Comparison of ENCODE assay signal across 8 cellular contexts in genomic region chr11:16322190-16322589, GRCh38. TPM values are rescaled to one million over a fixed set of nuclear protein-coding genes. Genes with fewer than 3 reads are reported as not detected.
"Had no signal": no experiment of that assay in that cellular context is flagged by ENCODE, and none has a peak within 500 bp of the region (broad histone marks: within the 10 kb centered on the region; RNA-seq: fewer than 3 reads in every experiment).

No MANE protein-coding gene starts in this region.

- H3K4me2 ChIP-seq: KMS-11 had no signal

- DNase-seq: IMR-90, KBM-7, KG1 had no signal

- ATAC-seq: HepG2 had no signal

- H3K27ac ChIP-seq: HL-60, KMS-11 had no signal

- H3K9ac ChIP-seq: KMS-11 had no signal

- FAIRE-seq: HepG2, HTR-8/SVneo had no signal

RNA-seq across cellular contexts. Expression of gene SOX6, which starts 34.2 kb away (rescaled TPM):
- polyA plus RNA-seq: IgD-negative memory B cell had no signal
